23 cellular contexts compared by ENCODE assay signal in the genomic region with DNA sequence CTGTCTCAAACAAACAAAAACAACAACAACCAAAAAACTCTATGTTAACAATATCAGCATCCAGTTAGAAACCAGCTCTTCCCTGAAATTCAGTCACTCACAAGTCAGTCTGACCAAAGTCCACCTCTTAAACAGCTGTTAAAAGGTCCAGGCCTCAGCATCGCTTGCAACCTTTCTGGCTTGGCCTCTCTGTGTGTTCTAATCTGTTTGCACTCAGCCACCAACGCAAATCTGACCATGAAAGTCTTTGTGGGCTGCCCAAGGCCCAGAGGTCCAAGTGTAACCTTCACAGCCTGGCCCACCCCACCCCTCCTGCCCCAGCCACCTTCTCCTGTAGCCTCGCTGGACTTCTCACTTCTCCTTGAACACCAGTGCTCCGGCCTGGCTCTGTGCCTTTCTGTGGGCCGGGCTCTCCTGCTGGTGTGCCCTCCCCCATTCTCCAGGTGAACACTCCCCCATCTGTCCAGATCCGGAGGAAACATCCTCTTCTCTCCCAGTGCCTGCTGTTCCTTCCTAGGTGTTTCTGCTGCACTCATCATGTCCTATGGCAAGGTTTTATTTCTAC.
DNase-seq lines count a peak whose midpoint lies in the region; ATAC-seq, FAIRE-seq and TF ChIP-seq lines count a peak whose summit lies in the region.
"Had no signal": no experiment of that assay in that cellular context is flagged by ENCODE, and none has a peak within 500 bp of the region (broad histone marks: within the 10 kb centered on the region; RNA-seq: fewer than 3 reads in every experiment).

No MANE protein-coding gene starts in this region.

- H3K36me3 ChIP-seq in WERI-Rb-1, result no peaks in the 10 kb centered on the region
- H3K36me3 ChIP-seq: breast epithelium had no signal

- peaks cover 17% of the 10 kb centered on the region for H3K4me1 Mint-ChIP-seq in stimulated activated effector memory CD8-positive, alpha-beta T cell treated with anti-CD3 and anti-CD28 coated beads, Interleukin-12 subunit alpha, Interleukin-12 subunit beta, amount 100 ng/mL, for 72 hours
- H3K4me1 Mint-ChIP-seq in activated naive CD8-positive, alpha-beta T cell treated with anti-CD3 and anti-CD28 coated beads for 36 hours, result peaks cover 14% of the 10 kb centered on the region

- no peaks in the 10 kb centered on the region for H3K27me3 Mint-ChIP-seq in activated naive CD8-positive, alpha-beta T cell treated with anti-CD3 and anti-CD28 coated beads for 36 hours
- H3K27me3 Mint-ChIP-seq: stimulated activated naive B cell treated with anti-CD40 and anti-IgM and Interleukin-4, amounts not matched to agents 10 μg/mL and 1 μg/mL and 100 μg/mL, for 72 hours had no signal

- no peak overlapping the region for H3K27ac ChIP-seq in WERI-Rb-1
- H3K27ac ChIP-seq: breast epithelium, coronary artery, psoas muscle, testis had no signal

- H3K36me3 Mint-ChIP-seq in stimulated activated effector memory CD8-positive, alpha-beta T cell treated with anti-CD3 and anti-CD28 coated beads, Interleukin-12 subunit alpha, Interleukin-12 subunit beta, amount 100 ng/mL, for 72 hours, result peaks cover 9% of the 10 kb centered on the region
- H3K36me3 Mint-ChIP-seq in activated naive CD8-positive, alpha-beta T cell treated with anti-CD3 and anti-CD28 coated beads for 36 hours, result peaks cover 2% of the 10 kb centered on the region

- H3K4me3 ChIP-seq in WERI-Rb-1 (ENCODE audit: low read depth, low read length), result no peak overlapping the region
- H3K4me3 ChIP-seq: breast epithelium, coronary artery, psoas muscle, testis had no signal

- ATAC-seq in stimulated activated effector memory CD8-positive, alpha-beta T cell treated with anti-CD3 and anti-CD28 coated beads, Interleukin-12 subunit alpha, Interleukin-12 subunit beta, amount 100 ng/mL, for 72 hours, result no peak
- ATAC-seq: left cardiac atrium; Panc1; psoas muscle; stimulated activated naive B cell treated with anti-CD40 and anti-IgM and Interleukin-4, amounts not matched to agents 10 μg/mL and 1 μg/mL and 100 μg/mL, for 72 hours had no signal

- TF ChIP-seq CTCF in WERI-Rb-1 (IDR thresholded peaks at IDR 0.05; ENCODE audit: low read depth, low read length), result no peak

- H3K9me3 ChIP-seq in WERI-Rb-1 (ENCODE audit: severe bottlenecking), result no peaks in the 10 kb centered on the region
- H3K9me3 ChIP-seq: breast epithelium, Caco-2, psoas muscle, testis had no signal

- peak; percentile 21 for FAIRE-seq in islet of Langerhans (lab: Jason Lieb, UNC)
- FAIRE-seq: endometrium had no signal

- H3K27ac Mint-ChIP-seq in stimulated activated effector memory CD8-positive, alpha-beta T cell treated with anti-CD3 and anti-CD28 coated beads, Interleukin-12 subunit alpha, Interleukin-12 subunit beta, amount 100 ng/mL, for 72 hours, result peak overlapping the region; percentile 62
- H3K27ac Mint-ChIP-seq in activated naive CD8-positive, alpha-beta T cell treated with anti-CD3 and anti-CD28 coated beads for 36 hours, result no peak overlapping the region
- H3K27ac Mint-ChIP-seq: nephron; stimulated activated naive B cell treated with anti-CD40 and anti-IgM and Interleukin-4, amounts not matched to agents 10 μg/mL and 1 μg/mL and 100 μg/mL, for 72 hours had no signal

- DNase-seq in G401 (ENCODE audit: low spot score), result peak; percentile 47
- peak; percentile 44 for DNase-seq in WERI-Rb-1
- no peak for DNase-seq in stimulated activated effector memory CD8-positive, alpha-beta T cell treated with anti-CD3 and anti-CD28 coated beads, Interleukin-12 subunit alpha, Interleukin-12 subunit beta, amount 100 ng/mL, for 72 hours (ENCODE audit: low spot score in 2 of 2)
- no peak for DNase-seq in activated naive CD8-positive, alpha-beta T cell treated with anti-CD3 and anti-CD28 coated beads for 36 hours
- DNase-seq in effector CD8-positive, alpha-beta T cell (lab: John Stamatoyannopoulos, UW), result no peak
- DNase-seq in AG08396 (ENCODE audit: low spot score), result no peak
- DNase-seq: activated CD8-positive, alpha-beta memory T cell treated with anti-CD3 and anti-CD28 coated beads, Interleukin-2, amount 50 U/mL, for 4 hours; activated gamma-delta T cell; AML-193; Caco-2; GOT3; left cardiac atrium; NCI-H1092 treated with DMSO at 0.1 percent for 48 hours; psoas muscle; stimulated activated CD4-positive, alpha-beta T cell treated with anti-CD3 and anti-CD28 coated beads, Interleukin-2, amount 100 ng/mL, for 24 hours; stimulated activated naive B cell treated with anti-CD40 and anti-IgM and Interleukin-4, amounts not matched to agents 10 μg/mL and 1 μg/mL and 100 μg/mL, for 72 hours; testis had no signal

- no peaks in the 10 kb centered on the region for H3K9me3 Mint-ChIP-seq in stimulated activated effector memory CD8-positive, alpha-beta T cell treated with anti-CD3 and anti-CD28 coated beads, Interleukin-12 subunit alpha, Interleukin-12 subunit beta, amount 100 ng/mL, for 72 hours
- no peaks in the 10 kb centered on the region for H3K9me3 Mint-ChIP-seq in activated naive CD8-positive, alpha-beta T cell treated with anti-CD3 and anti-CD28 coated beads for 36 hours
- H3K9me3 Mint-ChIP-seq: nephron; stimulated activated naive B cell treated with anti-CD40 and anti-IgM and Interleukin-4, amounts not matched to agents 10 μg/mL and 1 μg/mL and 100 μg/mL, for 72 hours had no signal

- no peak overlapping the region for H3K4me3 Mint-ChIP-seq in stimulated activated effector memory CD8-positive, alpha-beta T cell treated with anti-CD3 and anti-CD28 coated beads, Interleukin-12 subunit alpha, Interleukin-12 subunit beta, amount 100 ng/mL, for 72 hours
- no peak overlapping the region for H3K4me3 Mint-ChIP-seq in activated naive CD8-positive, alpha-beta T cell treated with anti-CD3 and anti-CD28 coated beads for 36 hours
- H3K4me3 Mint-ChIP-seq: nephron; stimulated activated naive B cell treated with anti-CD40 and anti-IgM and Interleukin-4, amounts not matched to agents 10 μg/mL and 1 μg/mL and 100 μg/mL, for 72 hours had no signal

- in situ Hi-C loops in G401 (cut with HindIII; ENCODE audit: low sequenced_read_pairs), result no loop called here

- H3K27me3 ChIP-seq in WERI-Rb-1 (ENCODE audit: insufficient read depth, low read depth, severe bottlenecking), result no peaks in the 10 kb centered on the region
- H3K27me3 ChIP-seq: breast epithelium, testis had no signal

Comparison
In these comparisons a context has a peak if more than half of its experiments do, and no peak if none do; other contexts are left out.
1. DNase-seq: peak in G401 (single experiment) and WERI-Rb-1 (single experiment); none in stimulated activated effector memory CD8-positive, alpha-beta T cell treated with anti-CD3 and anti-CD28 coated beads, Interleukin-12 subunit alpha, Interleukin-12 subunit beta, amount 100 ng/mL, for 72 hours (0 of 2), activated naive CD8-positive, alpha-beta T cell treated with anti-CD3 and anti-CD28 coated beads for 36 hours (single experiment), effector CD8-positive, alpha-beta T cell (single experiment) and AG08396 (single experiment).